29 cellular contexts compared by ENCODE assay signal in genomic region chr5:25418978-25419377, GRCh38.
"Had no signal": no experiment of that assay in that cellular context is flagged by ENCODE, and none has a peak within 500 bp of the region (broad histone marks: within the 10 kb centered on the region; RNA-seq: fewer than 3 reads in every experiment).

No MANE protein-coding gene starts in this region.

- DNase-seq: stimulated activated CD4-positive, alpha-beta T cell treated with anti-CD3 and anti-CD28 coated beads, Interleukin-2, amount 100 ng/mL, for 48 hours; stimulated activated CD4-positive, alpha-beta T cell treated with anti-CD3 and anti-CD28 coated beads, Interleukin-4, amount 100 ng/mL, for 1 hour; stimulated activated CD4-positive, alpha-beta T cell treated with anti-CD3 and anti-CD28 coated beads, Interleukin-4, amount 100 ng/mL, for 24 hours; stimulated activated CD4-positive, alpha-beta T cell treated with anti-CD3 and anti-CD28 coated beads, Interleukin-4, amount 100 ng/mL, for 4 hours; stimulated activated CD8-positive, alpha-beta memory T cell treated with anti-CD3 and anti-CD28 coated beads, Interleukin-4, amount 100 ng/mL, for 48 hours; stimulated activated naive B cell treated with anti-CD40 and anti-IgM and Interleukin-4, amounts not matched to agents 10 μg/mL and 1 μg/mL and 100 μg/mL, for 72 hours; stimulated activated naive CD4-positive, alpha-beta T cell; stimulated activated naive CD4-positive, alpha-beta T cell treated with Interleukin-2 at 50 U/mL for 16 hours; stimulated activated naive CD8-positive, alpha-beta T cell treated with anti-CD3 and anti-CD28 coated beads, Interleukin-15, amount 100 ng/mL, for 72 hours; stimulated activated naive CD8-positive, alpha-beta T cell treated with anti-CD3 and anti-CD28 coated beads, Interleukin-15, Interleukin-2, amounts not matched to agents 100 U/mL and 50 U/mL, for 24 hours; stomach; substantia nigra; testis; thyroid gland; tibial artery; transverse colon; trophoblast cell; upper lobe of left lung; upper lobe of right lung; uterus had no signal

- ATAC-seq: stimulated activated effector memory CD8-positive, alpha-beta T cell treated with anti-CD3 and anti-CD28 coated beads, Interleukin-12 subunit alpha, Interleukin-12 subunit beta, amount 100 ng/mL, for 72 hours; stimulated activated memory B cell treated with anti-CD40 and anti-IgM and Interleukin-4, amounts not matched to agents 10 μg/mL and 1 μg/mL and 100 μg/mL, for 72 hours; stimulated activated naive B cell treated with anti-CD40 and anti-IgM and Interleukin-4, amounts not matched to agents 10 μg/mL and 1 μg/mL and 100 μg/mL, for 72 hours; stimulated activated naive CD8-positive, alpha-beta T cell treated with anti-CD3 and anti-CD28 coated beads, Interleukin-15, amount 100 ng/mL, for 72 hours; stimulated activated naive CD8-positive, alpha-beta T cell treated with anti-CD3 and anti-CD28 coated beads, Interleukin-15, Interleukin-2, amounts not matched to agents 100 U/mL and 50 U/mL, for 24 hours; upper lobe of right lung had no signal

- H3K4me3 ChIP-seq: stomach, suprapubic skin, testis, thoracic aorta, thyroid gland, tibial artery, tibial nerve, transverse colon, upper lobe of left lung, upper lobe of right lung, uterus, vagina had no signal

- H3K36me3 ChIP-seq: stomach, suprapubic skin, thoracic aorta, thyroid gland, tibial artery, tibial nerve, transverse colon, upper lobe of left lung, upper lobe of right lung, uterus, vagina had no signal

- H3K27ac ChIP-seq: stomach, suprapubic skin, testis, thoracic aorta, thyroid gland, tibial artery, tibial nerve, transverse colon, upper lobe of left lung, upper lobe of right lung, uterus, vagina had no signal

- H3K4me1 Mint-ChIP-seq: stimulated activated effector memory CD8-positive, alpha-beta T cell treated with anti-CD3 and anti-CD28 coated beads, Interleukin-12 subunit alpha, Interleukin-12 subunit beta, amount 100 ng/mL, for 72 hours; stimulated activated memory B cell treated with anti-CD40 and anti-IgM and Interleukin-4, amounts not matched to agents 10 μg/mL and 1 μg/mL and 100 μg/mL, for 72 hours; stimulated activated naive B cell treated with anti-CD40 and anti-IgM and Interleukin-4, amounts not matched to agents 10 μg/mL and 1 μg/mL and 100 μg/mL, for 72 hours; stimulated activated naive CD8-positive, alpha-beta T cell treated with anti-CD3 and anti-CD28 coated beads, Interleukin-15, amount 100 ng/mL, for 72 hours had no signal

- H3K4me3 Mint-ChIP-seq: stimulated activated effector memory CD8-positive, alpha-beta T cell treated with anti-CD3 and anti-CD28 coated beads, Interleukin-12 subunit alpha, Interleukin-12 subunit beta, amount 100 ng/mL, for 72 hours; stimulated activated memory B cell treated with anti-CD40 and anti-IgM and Interleukin-4, amounts not matched to agents 10 μg/mL and 1 μg/mL and 100 μg/mL, for 72 hours; stimulated activated naive B cell treated with anti-CD40 and anti-IgM and Interleukin-4, amounts not matched to agents 10 μg/mL and 1 μg/mL and 100 μg/mL, for 72 hours; stimulated activated naive CD8-positive, alpha-beta T cell treated with anti-CD3 and anti-CD28 coated beads, Interleukin-15, amount 100 ng/mL, for 72 hours; stimulated activated naive CD8-positive, alpha-beta T cell treated with anti-CD3 and anti-CD28 coated beads, Interleukin-15, Interleukin-2, amounts not matched to agents 100 ng/mL and 50 ng/mL, for 24 hours; type B pancreatic cell had no signal

- H3K4me1 ChIP-seq: stomach, suprapubic skin, testis, thyroid gland, tibial artery, tibial nerve, transverse colon, upper lobe of left lung, upper lobe of right lung, uterus, vagina had no signal

- H3K9me3 Mint-ChIP-seq: stimulated activated memory B cell treated with anti-CD40 and anti-IgM and Interleukin-4, amounts not matched to agents 10 μg/mL and 1 μg/mL and 100 μg/mL, for 72 hours; type B pancreatic cell had no signal

- H3K27me3 Mint-ChIP-seq: stimulated activated memory B cell treated with anti-CD40 and anti-IgM and Interleukin-4, amounts not matched to agents 10 μg/mL and 1 μg/mL and 100 μg/mL, for 72 hours; stimulated activated naive B cell treated with anti-CD40 and anti-IgM and Interleukin-4, amounts not matched to agents 10 μg/mL and 1 μg/mL and 100 μg/mL, for 72 hours; stimulated activated naive CD8-positive, alpha-beta T cell treated with anti-CD3 and anti-CD28 coated beads, Interleukin-15, amount 100 ng/mL, for 72 hours; stimulated activated naive CD8-positive, alpha-beta T cell treated with anti-CD3 and anti-CD28 coated beads, Interleukin-15, Interleukin-2, amounts not matched to agents 100 ng/mL and 50 ng/mL, for 24 hours; type B pancreatic cell had no signal

- H3K27me3 ChIP-seq: stomach, suprapubic skin, testis, thyroid gland, tibial artery, tibial nerve, transverse colon, upper lobe of left lung, upper lobe of right lung, uterus, vagina had no signal

- H3K9me3 ChIP-seq: stomach, suprapubic skin, testis, thoracic aorta, thyroid gland, tibial artery, tibial nerve, upper lobe of left lung, upper lobe of right lung, uterus, vagina had no signal

- H3K27ac Mint-ChIP-seq: stimulated activated effector memory CD8-positive, alpha-beta T cell treated with anti-CD3 and anti-CD28 coated beads, Interleukin-12 subunit alpha, Interleukin-12 subunit beta, amount 100 ng/mL, for 72 hours; stimulated activated memory B cell treated with anti-CD40 and anti-IgM and Interleukin-4, amounts not matched to agents 10 μg/mL and 1 μg/mL and 100 μg/mL, for 72 hours; stimulated activated naive B cell treated with anti-CD40 and anti-IgM and Interleukin-4, amounts not matched to agents 10 μg/mL and 1 μg/mL and 100 μg/mL, for 72 hours; stimulated activated naive CD8-positive, alpha-beta T cell treated with anti-CD3 and anti-CD28 coated beads, Interleukin-15, amount 100 ng/mL, for 72 hours; stimulated activated naive CD8-positive, alpha-beta T cell treated with anti-CD3 and anti-CD28 coated beads, Interleukin-15, Interleukin-2, amounts not matched to agents 100 ng/mL and 50 ng/mL, for 24 hours; type B pancreatic cell had no signal

- H3K36me3 Mint-ChIP-seq: stimulated activated effector memory CD8-positive, alpha-beta T cell treated with anti-CD3 and anti-CD28 coated beads, Interleukin-12 subunit alpha, Interleukin-12 subunit beta, amount 100 ng/mL, for 72 hours; stimulated activated memory B cell treated with anti-CD40 and anti-IgM and Interleukin-4, amounts not matched to agents 10 μg/mL and 1 μg/mL and 100 μg/mL, for 72 hours; stimulated activated naive B cell treated with anti-CD40 and anti-IgM and Interleukin-4, amounts not matched to agents 10 μg/mL and 1 μg/mL and 100 μg/mL, for 72 hours; type B pancreatic cell had no signal

- FAIRE-seq: urothelium cell line had no signal
